In the genomic region with DNA sequence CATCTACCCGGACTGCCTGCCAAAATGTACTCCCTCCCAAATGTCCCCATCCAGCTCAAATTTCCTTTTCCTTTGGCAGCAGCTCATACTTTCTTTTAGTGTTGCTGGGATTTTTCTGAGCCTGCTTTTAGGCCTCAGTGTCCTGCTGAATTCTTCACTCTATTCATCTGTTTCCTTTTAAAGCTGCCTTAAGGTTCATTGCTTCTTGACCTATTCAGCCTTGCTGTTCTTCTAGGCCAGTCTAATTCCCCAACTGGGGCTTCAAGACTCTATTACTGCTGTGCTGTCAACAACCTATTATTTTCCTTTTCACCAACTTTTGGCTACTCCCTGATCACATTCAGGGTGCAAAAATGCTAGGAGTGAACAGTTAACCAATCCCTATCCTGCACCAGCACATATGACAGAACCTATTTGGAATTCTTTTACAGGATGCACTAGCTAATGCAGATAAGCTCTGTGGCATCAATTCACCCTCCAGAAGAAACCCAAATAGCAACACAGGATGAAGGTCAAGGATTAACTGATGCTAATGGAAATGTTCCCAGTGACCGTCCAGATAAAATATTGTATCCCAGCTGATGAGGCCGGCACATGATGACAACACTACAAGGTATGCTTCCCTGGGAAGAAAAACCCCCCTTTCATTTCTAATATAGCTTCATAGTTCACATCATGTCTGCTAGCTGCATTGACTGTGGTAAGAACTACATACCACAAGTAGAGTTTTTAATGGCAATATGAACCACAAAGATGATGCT, we compare ENCODE assay signal across 17 cellular contexts.
A peak's percentile ranks its signal among the peaks of the same experiment; 100 is the strongest.
DNase-seq lines count a peak whose midpoint lies in the region; FAIRE-seq and TF ChIP-seq lines count a peak whose summit lies in the region.
"Had no signal": no experiment of that assay in that cellular context is flagged by ENCODE, and none has a peak within 500 bp of the region (broad histone marks: within the 10 kb centered on the region; RNA-seq: fewer than 3 reads in every experiment).

No MANE protein-coding gene starts in this region.

- POLR2A ChIA-PET in AG04449 (lab: Yijun Ruan, JAX), result interaction anchor here (0.8 kb wide), 2 partner anchors 28 to 37 kb away, joined by 3 read pairs; no protein-coding TSS in a partner anchor

- H3K4me3 ChIP-seq in AG04449 (ENCODE audit: low read depth, low read length), result no peak overlapping the region
- H3K4me3 ChIP-seq: BLaER1 had no signal

- TF ChIP-seq CTCF in AG04449 (IDR thresholded peaks at IDR 0.05; ENCODE audit: insufficient read depth, low read length, missing control alignments), result no peak

- peak; percentile 73 for DNase-seq in AG04449 (ENCODE audit: low read depth, low spot score)
- DNase-seq in HTR-8/SVneo (ENCODE audit: insufficient read length, low spot score), result no peak
- peak; percentile 96 for DNase-seq in fibroblast of gingiva (ENCODE audit: low read depth)
- DNase-seq in midbrain (lab: John Stamatoyannopoulos, UW), result peak; percentile 21
- no peak for DNase-seq in SW 1271 (lab: John Stamatoyannopoulos, UW)
- DNase-seq in occipital lobe (lab: John Stamatoyannopoulos, UW), result no peak
- no peak for DNase-seq in nucleus accumbens (lab: John Stamatoyannopoulos, UW)
- DNase-seq in LoVo (ENCODE audit: low spot score), result no peak
- DNase-seq: activated CD4-positive, alpha-beta T cell treated with anti-CD3 and anti-CD28 coated beads, Interleukin-2, amount 10 ng/mL, durations not matched to agents 24 days and 14 days; activated effector memory CD4-positive, alpha-beta T cell treated with Interleukin-2 at 50 U/mL for 16 hours; head of caudate nucleus; mesendoderm; NCI-H1092; NCI-H748 treated with DMSO at 0.1 percent for 48 hours; retina had no signal

- peak; percentile 66 for FAIRE-seq in HTR-8/SVneo (lab: Jason Lieb, UNC)
- FAIRE-seq: colon had no signal

- CTCF ChIA-PET in AG04449 (lab: Yijun Ruan, JAX), result interaction anchor here (1.0 to 2.0 kb wide), 3 partner anchors 36 to 806 kb away, joined by 3 to 10 read pairs (median 4); no protein-coding TSS in a partner anchor

Comparison
In these comparisons a context has a peak if more than half of its experiments do, and no peak if none do; other contexts are left out.
1. DNase-seq: peak in AG04449 (single experiment), fibroblast of gingiva (single experiment) and midbrain (single experiment); none in HTR-8/SVneo (single experiment), SW 1271 (0 of 2), occipital lobe (single experiment), nucleus accumbens (0 of 56) and LoVo (single experiment).